Comparison of ENCODE assay signal across 16 cellular contexts in the genomic region with DNA sequence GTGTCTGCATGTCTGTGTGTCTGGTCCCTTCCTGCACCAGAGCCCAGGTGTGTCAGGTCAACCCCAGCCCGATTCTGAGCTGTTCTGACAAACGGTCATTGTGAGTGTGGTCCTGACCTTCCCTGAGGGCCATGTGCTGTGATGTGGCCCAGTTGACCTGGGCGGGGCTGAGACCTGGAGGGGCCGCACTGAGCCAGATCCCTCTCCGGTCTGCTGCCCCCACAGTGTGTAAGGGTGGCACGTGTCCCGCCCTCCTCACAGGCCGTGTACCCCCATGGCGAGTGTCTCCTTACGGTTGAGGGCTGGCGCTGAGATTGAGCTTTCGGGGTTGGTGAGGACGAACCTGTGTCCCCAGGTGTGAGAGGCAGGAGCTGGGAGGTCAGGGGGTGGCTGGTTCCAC.
"Had no signal": no experiment of that assay in that cellular context is flagged by ENCODE, and none has a peak within 500 bp of the region (broad histone marks: within the 10 kb centered on the region; RNA-seq: fewer than 3 reads in every experiment).

No MANE protein-coding gene starts in this region.

- H3K9me3 ChIP-seq: suprapubic skin had no signal

- H3K9me3 Mint-ChIP-seq: activated T-helper 2 cell treated with anti-CD3 and anti-CD28 coated beads, Interferon-gamma antibody, Interleukin-2, Interleukin-4, amounts not matched to agents 10 μg/mL and 5 μg/mL and 100 μg/mL, durations not matched to agents 14 hours and 24 hours and 36 hours; T-cell; type B pancreatic cell had no signal

- ATAC-seq: activated CD4-positive, alpha-beta T cell treated with anti-CD3 and anti-CD28 coated beads for 36 hours; activated CD8-positive, alpha-beta T cell treated with anti-CD3 and anti-CD28 coated beads, Interleukin-2, amount 10 ng/mL, durations not matched to agents 7 days and 5 days; sciatic nerve; T-cell had no signal

- H3K4me3 ChIP-seq: suprapubic skin had no signal

- DNase-seq: activated CD4-positive, alpha-beta T cell treated with anti-CD3 and anti-CD28 coated beads for 36 hours; activated CD8-positive, alpha-beta T cell treated with anti-CD3 and anti-CD28 coated beads, Interleukin-2, amount 10 ng/mL, durations not matched to agents 7 days and 5 days; amygdala; brain microvascular endothelial cell; cerebellar nuclear complex; hypothalamus; mesenchymal stem cell; stimulated activated CD4-positive, alpha-beta T cell treated with anti-CD3 and anti-CD28 coated beads, Interleukin-2, amount 100 ng/mL, for 24 hours; stimulated activated naive CD4-positive, alpha-beta T cell; T-cell; WERI-Rb-1 had no signal

- H3K27ac Mint-ChIP-seq: activated CD4-positive, alpha-beta T cell treated with anti-CD3 and anti-CD28 coated beads for 36 hours; activated CD8-positive, alpha-beta T cell treated with anti-CD3 and anti-CD28 coated beads, Interleukin-2, amount 10 ng/mL, durations not matched to agents 7 days and 5 days; activated naive CD8-positive, alpha-beta T cell; activated T-helper 2 cell treated with anti-CD3 and anti-CD28 coated beads, Interferon-gamma antibody, Interleukin-2, Interleukin-4, amounts not matched to agents 10 μg/mL and 5 μg/mL and 100 μg/mL, durations not matched to agents 14 hours and 24 hours and 36 hours; type B pancreatic cell had no signal

- H3K36me3 ChIP-seq: brain microvascular endothelial cell, suprapubic skin, WERI-Rb-1 had no signal

- H3K4me3 Mint-ChIP-seq: activated CD4-positive, alpha-beta T cell treated with anti-CD3 and anti-CD28 coated beads for 36 hours; activated CD8-positive, alpha-beta T cell treated with anti-CD3 and anti-CD28 coated beads, Interleukin-2, amount 10 ng/mL, durations not matched to agents 7 days and 5 days; activated naive CD8-positive, alpha-beta T cell; T-cell; type B pancreatic cell had no signal

- H3K36me3 Mint-ChIP-seq: activated naive CD8-positive, alpha-beta T cell; T-cell; type B pancreatic cell had no signal

- H3K27ac ChIP-seq: brain microvascular endothelial cell, suprapubic skin, WERI-Rb-1 had no signal
